ENCODE assay signal across 21 cellular contexts in the genomic region with DNA sequence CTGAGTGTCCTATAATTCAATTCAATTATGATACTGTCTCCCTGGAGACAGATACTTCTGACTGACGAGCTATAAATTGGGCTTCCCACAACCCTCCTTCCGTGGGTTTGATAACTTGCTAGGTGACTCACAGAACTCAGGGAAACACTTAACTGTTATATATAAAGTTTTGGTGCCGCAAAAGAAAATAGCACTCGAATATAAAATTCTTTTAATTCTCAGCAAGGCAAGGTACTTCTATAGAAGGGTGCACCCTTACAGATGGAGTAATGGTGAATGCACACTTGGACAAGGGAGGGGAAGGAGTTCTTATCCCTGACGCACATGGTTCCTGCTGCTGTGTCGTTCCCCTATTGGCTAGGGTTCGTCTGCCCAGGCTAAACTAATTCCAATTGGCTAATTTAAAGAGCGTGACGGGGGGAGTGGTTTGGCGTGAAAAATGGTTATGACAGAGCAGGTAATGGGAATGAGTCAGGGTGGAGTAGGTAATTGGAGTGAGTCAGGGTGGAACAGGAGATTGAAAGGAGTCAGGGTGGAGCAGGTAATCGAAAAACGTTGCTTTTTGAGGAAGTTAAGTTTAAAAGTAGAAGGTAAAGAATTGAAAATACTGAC. TPM values are rescaled to one million over a fixed set of nuclear protein-coding genes. Genes with fewer than 3 reads are reported as not detected.
DNase-seq lines count a peak whose midpoint lies in the region; TF ChIP-seq lines count a peak whose summit lies in the region.
"Had no signal": no experiment of that assay in that cellular context is flagged by ENCODE, and none has a peak within 500 bp of the region (broad histone marks: within the 10 kb centered on the region; RNA-seq: fewer than 3 reads in every experiment).

No MANE protein-coding gene starts in this region.

- H2AFZ ChIP-seq in OCI-LY3 (ENCODE audit: low read depth, low read length): no peak overlapping the region

- TF ChIP-seq CTCF in OCI-LY3 (IDR thresholded peaks at IDR 0.05; ENCODE audit: low read depth, low read length) (no peak), colonic mucosa (IDR thresholded peaks at IDR 0.05) (no peak)

- H3K9ac ChIP-seq in OCI-LY3 (ENCODE audit: low read length): no peak overlapping the region
- no peak overlapping the region for H3K9ac ChIP-seq in colonic mucosa (ENCODE audit: low read depth in 2 of 2, low read length in 2 of 2)

- H3K27ac ChIP-seq in OCI-LY3 (ENCODE audit: low read length) (peak overlapping the region; percentile 90), cingulate gyrus (ENCODE audit: low read depth, low read length) (peak overlapping the region; percentile 44), colonic mucosa (no peak overlapping the region)
- H3K27ac ChIP-seq: right atrium auricular region, SK-N-MC had no signal

- H3K4me3 ChIP-seq in OCI-LY3 (ENCODE audit: low read length): no peak overlapping the region
- no peak overlapping the region for H3K4me3 ChIP-seq in colonic mucosa
- H3K4me3 ChIP-seq: right atrium auricular region, SK-N-MC had no signal

- H3K4me1 ChIP-seq in OCI-LY3 (ENCODE audit: low read length) (peaks cover 38% of the 10 kb centered on the region), colonic mucosa (no peaks in the 10 kb centered on the region)
- H3K4me1 ChIP-seq: right atrium auricular region had no signal

- H3K36me3 ChIP-seq in OCI-LY3 (replicated peaks; ENCODE audit: low read depth, low read length): peaks cover 4% of the 10 kb centered on the region
- no peaks in the 10 kb centered on the region for H3K36me3 ChIP-seq in colonic mucosa
- H3K36me3 ChIP-seq: right atrium auricular region had no signal

- intact Hi-C loops in colonic mucosa (cut with DNase I): no loop called here

- no peaks in the 10 kb centered on the region for H3K79me2 ChIP-seq in OCI-LY3 (ENCODE audit: low read length)

- peak; percentile 2 for DNase-seq in NCI-H748 (lab: John Stamatoyannopoulos, UW; ENCODE audit: unreplicated experiment)
- no peak for DNase-seq in NCI-H748 treated with DMSO at 0.1 percent for 48 hours (lab: John Stamatoyannopoulos, UW)
- peak; percentile 11 for DNase-seq in occipital lobe (lab: John Stamatoyannopoulos, UW)
- DNase-seq in colonic mucosa: no peak
- no peak for DNase-seq in activated T-cell treated with anti-CD3 and anti-CD28 coated beads for 4 hours
- no peak for DNase-seq in activated gamma-delta T cell (lab: John Stamatoyannopoulos, UW)
- DNase-seq: activated CD4-positive, alpha-beta T cell treated with anti-CD3 and anti-CD28 coated beads for 1 hour; activated CD8-positive, alpha-beta memory T cell treated with anti-CD3 and anti-CD28 coated beads, Interleukin-2, amount 50 U/mL, for 48 hours; activated naive CD4-positive, alpha-beta T cell treated with Interleukin-2 at 50 U/mL for 16 hours; DND-41; H7; IMR-90; midbrain; NCI-H187 treated with DMSO at 0.1 percent for 48 hours; NCI-H446 treated with DMSO at 0.1 percent for 48 hours had no signal

- peak overlapping the region; percentile 30; the same call in 1 of the 2 replicates for H3K4me2 ChIP-seq in OCI-LY3 (ENCODE audit: low read length)

- H3K27me3 ChIP-seq in OCI-LY3 (ENCODE audit: low read depth, low read length): no peaks in the 10 kb centered on the region
- H3K27me3 ChIP-seq in colonic mucosa: no peaks in the 10 kb centered on the region
- H3K27me3 ChIP-seq: right atrium auricular region had no signal

- H4K20me1 ChIP-seq in OCI-LY3 (ENCODE audit: insufficient read depth, low read length): no peaks in the 10 kb centered on the region

- H3K9me3 ChIP-seq in OCI-LY3 (ENCODE audit: insufficient read depth, low read length) (no peaks in the 10 kb centered on the region; the same call in 1 of the 2 replicates), colonic mucosa (no peaks in the 10 kb centered on the region)
- H3K9me3 ChIP-seq: right atrium auricular region had no signal

RNA-seq across cellular contexts. Expression of gene GHITM, which starts 20.8 kb away (rescaled TPM):
- 146 TPM for total RNA-seq in occipital lobe
- 100 to 1,000 TPM; 284 to 404 TPM for total RNA-seq in colonic mucosa

RNA-seq across cellular contexts. Expression of gene GPR15LG, which starts 55.1 kb away (rescaled TPM):
- total RNA-seq in occipital lobe (not detected), colonic mucosa (100 to 1,000 TPM; 515 to 560 TPM)
- total RNA-seq: A673, fibroblast of villous mesenchyme, H7, IMR-90, right atrium auricular region had no signal

Comparison
In these comparisons a context has a peak if more than half of its experiments do, and no peak if none do; other contexts are left out.
1. DNase-seq: peak in NCI-H748 (single experiment) and occipital lobe (single experiment); none in NCI-H748 treated with DMSO at 0.1 percent for 48 hours (single experiment), colonic mucosa (single experiment), activated T-cell treated with anti-CD3 and anti-CD28 coated beads for 4 hours (single experiment) and activated gamma-delta T cell (single experiment).
2. RNA of gene GPR15LG, which starts 55.1 kb away (total RNA-seq): 515 to 560 TPM in colonic mucosa; not detected in occipital lobe (single experiment); every median in the first group is over 100 times any median in the second.